ENCODE assay signal across 38 cellular contexts in genomic region chr5:152406082-152406481, GRCh38. TPM values are rescaled to one million over a fixed set of nuclear protein-coding genes. Genes with fewer than 3 reads are reported as not detected.
"Had no signal": no experiment of that assay in that cellular context is flagged by ENCODE, and none has a peak within 500 bp of the region (broad histone marks: within the 10 kb centered on the region; RNA-seq: fewer than 3 reads in every experiment).

No MANE protein-coding gene starts in this region.

- H3K9me3 ChIP-seq: adrenal gland, ascending aorta, body of pancreas, breast epithelium had no signal

- FAIRE-seq: astrocyte, bronchial epithelial cell had no signal

- H3K36me3 ChIP-seq: adrenal gland, ascending aorta, brain microvascular endothelial cell, breast epithelium, cardiac muscle cell had no signal

- H3K4me1 ChIP-seq: adrenal gland, ascending aorta, body of pancreas, breast epithelium had no signal

- H3K27me3 ChIP-seq: adrenal gland, ascending aorta, body of pancreas, brain microvascular endothelial cell, breast epithelium had no signal

- DNase-seq: activated effector memory CD4-positive, alpha-beta T cell treated with anti-CD3 and anti-CD28 coated beads, Interleukin-2, amount 50 U/mL, for 16 hours; activated effector memory CD4-positive, alpha-beta T cell treated with Interleukin-2 at 50 U/mL for 16 hours; activated gamma-delta T cell; activated gamma-delta T cell treated with Interleukin-2 at 50 U/mL for 16 hours; activated naive CD4-positive, alpha-beta T cell; activated naive CD4-positive, alpha-beta T cell treated with anti-CD3 and anti-CD28 coated beads for 36 hours; activated naive CD4-positive, alpha-beta T cell treated with anti-CD3 and anti-CD28 coated beads, Interleukin-2, amount 10 ng/mL, durations not matched to agents 7 days and 5 days; activated naive CD4-positive, alpha-beta T cell treated with anti-CD3 and anti-CD28 coated beads, Interleukin-2, amount 50 U/mL, for 16 hours; activated naive CD4-positive, alpha-beta T cell treated with Interleukin-2 at 50 U/mL for 16 hours; activated naive CD8-positive, alpha-beta T cell treated with anti-CD3 and anti-CD28 coated beads for 36 hours; activated naive CD8-positive, alpha-beta T cell treated with anti-CD3 and anti-CD28 coated beads, Interleukin-2, amount 10 ng/mL, durations not matched to agents 7 days and 5 days; activated naive CD8-positive, alpha-beta T cell treated with anti-CD3 and anti-CD28 coated beads, Interleukin-2, amount 50 U/mL, for 24 hours; activated T-cell treated with anti-CD3 and anti-CD28 coated beads, Interleukin-2, amount 50 U/mL, for 24 hours; activated T-cell treated with anti-CD3 and anti-CD28 coated beads, Interleukin-2, amount 50 U/mL, for 4 hours; activated T-cell treated with anti-CD3 and anti-CD28 coated beads, Interleukin-2, amount 50 U/mL, for 48 hours; activated T-cell treated with anti-CD3 and anti-CD28 coated beads, Interleukin-2, amount 50 U/mL, for 72 hours; adrenal gland; amniotic stem cell; amygdala; anterior cingulate cortex; aorta; body of pancreas; brain microvascular endothelial cell; caudate nucleus; central memory CD4-positive, alpha-beta T cell; cerebellar nuclear complex had no signal

- H3K4me3 ChIP-seq: adrenal gland, ascending aorta, body of pancreas, breast epithelium, cardiac muscle cell had no signal

- H3K27ac ChIP-seq: adrenal gland, ascending aorta, body of pancreas, brain microvascular endothelial cell, breast epithelium, cardiac muscle cell had no signal

RNA-seq across cellular contexts. Expression of gene NMUR2, which starts 1.0 kb away (rescaled TPM):
- total RNA-seq: activated naive CD4-positive, alpha-beta T cell treated with anti-CD3 and anti-CD28 coated beads for 36 hours; activated naive CD4-positive, alpha-beta T cell treated with anti-CD3 and anti-CD28 coated beads, Interleukin-2, amount 50 U/mL, for 72 hours; activated naive CD8-positive, alpha-beta T cell treated with anti-CD3 and anti-CD28 coated beads for 36 hours; activated naive CD8-positive, alpha-beta T cell treated with anti-CD3 and anti-CD28 coated beads, Interleukin-2, amount 10 ng/mL, durations not matched to agents 7 days and 5 days; activated T-cell treated with anti-CD3 and anti-CD28 coated beads, Interleukin-2, amount 50 U/mL, for 4 hours; activated T-cell treated with anti-CD3 and anti-CD28 coated beads, Interleukin-2, amount 50 U/mL, for 72 hours; activated T-helper 1 cell treated with anti-CD3 and anti-CD28 coated beads, Interleukin-12 subunit alpha, Interleukin-12 subunit beta, Interleukin-2, Interleukin-4 antibody, amounts not matched to agents 30 ng/mL and 10 ng/mL and 1 ng/mL, durations not matched to agents 14 hours and 24 hours and 36 hours; activated T-helper 17 cell treated with anti-CD3 and anti-CD28 coated beads, Interleukin-2, amount 50 U/mL, for 72 hours; activated T-helper 2 cell treated with anti-CD3 and anti-CD28 coated beads, Interferon-gamma antibody, Interleukin-2, Interleukin-4, amounts not matched to agents 10 μg/mL and 5 μg/mL and 100 μg/mL, durations not matched to agents 14 hours and 24 hours and 36 hours; adrenal gland; aorta; ascending aorta; astrocyte; body of pancreas; bronchial epithelial cell; cardiac muscle cell; cardiac septum; cerebellum; chondrocyte had no signal
- polyA plus RNA-seq: aorta, cardiac muscle cell had no signal
